Comparison of ENCODE assay signal across 9 cellular contexts in genomic region chr3:4897765-4898453, GRCh38.
DNase-seq lines count a peak whose midpoint lies in the region; ATAC-seq and TF ChIP-seq lines count a peak whose summit lies in the region.
"Had no signal": no experiment of that assay in that cellular context is flagged by ENCODE, and none has a peak within 500 bp of the region (broad histone marks: within the 10 kb centered on the region; RNA-seq: fewer than 3 reads in every experiment).

No MANE protein-coding gene starts in this region.

- no peak for ATAC-seq in activated T-cell treated with anti-CD3 and anti-CD28 coated beads, Interleukin-2, amount 50 U/mL, for 72 hours (replicated peaks in 1 of 2)
- ATAC-seq in HG03342 (IDR thresholded peaks at IDR 0.05; ENCODE audit: unreplicated experiment), result no peak

- no peaks in the 10 kb centered on the region for H3K36me3 ChIP-seq in tibial artery

- no peaks in the 10 kb centered on the region for H3K9me3 ChIP-seq in tibial artery

- no peaks in the 10 kb centered on the region for H3K27me3 Mint-ChIP-seq in activated T-cell treated with anti-CD3 and anti-CD28 coated beads, Interleukin-2, amount 50 U/mL, for 72 hours (ENCODE audit: low read depth)
- H3K27me3 Mint-ChIP-seq in brain, result peaks cover 5% of the 10 kb centered on the region

- no peaks in the 10 kb centered on the region for H3K9me3 Mint-ChIP-seq in activated T-cell treated with anti-CD3 and anti-CD28 coated beads, Interleukin-2, amount 50 U/mL, for 72 hours
- peaks cover 0 to 7% (median 0%) of the 10 kb centered on the region in 5 experiments for H3K9me3 Mint-ChIP-seq in brain

- H3K36me3 Mint-ChIP-seq in activated T-cell treated with anti-CD3 and anti-CD28 coated beads, Interleukin-2, amount 50 U/mL, for 72 hours (ENCODE audit: insufficient read depth in 2 of 2), result peaks cover 2 to 3% of the 10 kb centered on the region in 2 donors
- no peaks in the 10 kb centered on the region for H3K36me3 Mint-ChIP-seq in brain

- H3K27me3 ChIP-seq in tibial artery, result no peaks in the 10 kb centered on the region

- DNase-seq in activated T-cell treated with anti-CD3 and anti-CD28 coated beads, Interleukin-2, amount 50 U/mL, for 72 hours, result no peak
- DNase-seq in activated T-cell treated with anti-CD3 and anti-CD28 coated beads, Interleukin-2, amount 50 U/mL, for 1 hour, result no peak
- DNase-seq in midbrain (lab: John Stamatoyannopoulos, UW) (peak; percentile 30), tibial artery (peak; percentile 29 to 74), NCI-H2081 treated with DMSO at 0.1 percent for 48 hours (lab: John Stamatoyannopoulos, UW) (no peak)
- no peak for DNase-seq in NK-92 treated with Interleukin-12 subunit alpha and Interleukin-12 subunit beta, amount 100 ng/mL, for 24 hours (lab: John Stamatoyannopoulos, UW)
- DNase-seq: NCI-H510A had no signal

- no peak overlapping the region for H3K27ac Mint-ChIP-seq in activated T-cell treated with anti-CD3 and anti-CD28 coated beads, Interleukin-2, amount 50 U/mL, for 72 hours
- peak overlapping the region; percentile 25 to 98 (median 87) for H3K27ac Mint-ChIP-seq in brain

- peaks cover 67% of the 10 kb centered on the region for H3K4me1 Mint-ChIP-seq in activated T-cell treated with anti-CD3 and anti-CD28 coated beads, Interleukin-2, amount 50 U/mL, for 72 hours (ENCODE audit: low read depth)
- peaks cover 39% of the 10 kb centered on the region for H3K4me1 Mint-ChIP-seq in brain

- intact Hi-C loops in tibial artery (cut with DNase I; ENCODE audit: low total_unique reads), result loop anchor here (10.0 kb wide), 1 partner anchor 77 kb away; the partner anchor contains the start of gene BHLHE40

- H3K4me3 ChIP-seq in tibial artery, result peak overlapping the region; percentile 24 to 37

- H3K27ac ChIP-seq in tibial artery, result peak overlapping the region; percentile 66 to 89

- H3K4me3 Mint-ChIP-seq in activated T-cell treated with anti-CD3 and anti-CD28 coated beads, Interleukin-2, amount 50 U/mL, for 72 hours, result peak overlapping the region; percentile 57 to 75
- H3K4me3 Mint-ChIP-seq in brain, result peak overlapping the region in 3 of 5 experiments; percentile 14 to 75 (median 49)

- no peak for TF ChIP-seq CTCF in brain (conservative IDR thresholded peaks at IDR 0.05)
- TF ChIP-seq CTCF in tibial artery (IDR thresholded peaks at IDR 0.05), result no peak

- H3K4me1 ChIP-seq in tibial artery, result peaks cover 0 to 34% (median 24%) of the 10 kb centered on the region in 4 donors

Comparison
In these comparisons a context has a peak if more than half of its experiments do, and no peak if none do; other contexts are left out.
1. DNase-seq: peak in midbrain (single experiment) and tibial artery (2 of 2); none in activated T-cell treated with anti-CD3 and anti-CD28 coated beads, Interleukin-2, amount 50 U/mL, for 72 hours (0 of 2), activated T-cell treated with anti-CD3 and anti-CD28 coated beads, Interleukin-2, amount 50 U/mL, for 1 hour (single experiment), NCI-H2081 treated with DMSO at 0.1 percent for 48 hours (single experiment) and NK-92 treated with Interleukin-12 subunit alpha and Interleukin-12 subunit beta, amount 100 ng/mL, for 24 hours (single experiment).